1 cellular context compared by ENCODE assay signal in the genomic region with DNA sequence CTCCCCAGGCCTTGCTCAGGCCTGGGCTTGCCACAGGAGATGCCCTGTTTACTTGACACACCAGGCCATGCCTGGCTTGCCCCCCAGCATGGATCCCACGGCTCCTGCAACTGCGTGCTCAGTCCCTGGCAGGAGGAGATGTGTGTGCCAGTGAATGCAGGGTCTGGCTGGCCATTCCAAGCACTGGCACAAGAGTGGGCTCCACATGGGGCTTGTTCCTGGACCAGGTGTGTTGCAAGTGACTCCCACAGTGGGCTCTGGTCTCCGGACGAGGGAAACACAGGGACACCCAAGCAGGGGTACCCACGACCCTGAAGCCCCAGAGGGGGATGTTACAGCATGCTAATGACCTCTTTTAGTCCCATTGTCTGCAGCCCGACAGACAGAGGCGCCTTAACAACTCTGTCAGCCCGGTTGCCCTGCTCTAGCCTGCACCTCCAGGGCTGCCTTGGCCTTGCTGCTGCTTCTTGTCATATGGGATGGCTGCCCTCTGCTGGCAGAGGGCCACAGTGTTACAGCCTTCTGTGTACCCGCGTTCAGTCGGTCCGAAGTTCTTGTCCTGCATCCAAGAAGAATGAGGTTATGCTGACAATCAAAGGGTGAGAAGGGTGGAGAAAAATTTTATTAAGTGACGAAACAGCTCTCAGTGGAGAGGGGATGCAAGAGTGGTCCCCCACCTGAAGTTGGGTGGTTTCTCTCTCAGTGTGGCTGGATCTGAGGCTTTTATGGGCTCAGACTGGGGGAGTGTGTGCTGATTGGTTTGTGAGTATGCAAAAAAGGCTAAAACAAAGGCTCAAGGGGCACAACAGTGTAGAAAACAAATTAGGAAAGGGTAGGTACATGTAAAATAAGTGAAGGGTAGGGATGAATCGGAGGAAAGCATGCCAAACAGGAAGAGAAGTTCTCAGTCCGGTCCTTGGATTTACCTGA.
A peak's percentile ranks its signal among the peaks of the same experiment; 100 is the strongest.
TF ChIP-seq lines count a peak whose summit lies in the region.

No MANE protein-coding gene starts in this region.

TF ChIP-seq in HepG2, 621 proteins besides CTCF, POLR2A, EP300 and RAD21 (continued from another document and continues in another):
- TF ChIP-seq ZNF644 (CRISPR knock-in tag; IDR thresholded peaks at IDR 0.05; ENCODE audit: low read depth): 0 out of 2 replicates have a peak, but pooled peaks have one; percentile 20
- 0 out of 2 replicates have a peak, but pooled peaks have one; percentile 39 for TF ChIP-seq ZKSCAN8 (CRISPR knock-in tag; IDR thresholded peaks at IDR 0.05; ENCODE audit: borderline replicate concordance)
- peak; percentile 79 for TF ChIP-seq XRCC5 (optimal IDR thresholded peaks at IDR 0.05; ENCODE audit: low read length)
- TF ChIP-seq NFKB2 (CRISPR knock-in tag; IDR thresholded peaks at IDR 0.05; ENCODE audit: borderline replicate concordance): peak; percentile 49; the same call in 1 of the 2 replicates
- TF ChIP-seq, protein P1, sequence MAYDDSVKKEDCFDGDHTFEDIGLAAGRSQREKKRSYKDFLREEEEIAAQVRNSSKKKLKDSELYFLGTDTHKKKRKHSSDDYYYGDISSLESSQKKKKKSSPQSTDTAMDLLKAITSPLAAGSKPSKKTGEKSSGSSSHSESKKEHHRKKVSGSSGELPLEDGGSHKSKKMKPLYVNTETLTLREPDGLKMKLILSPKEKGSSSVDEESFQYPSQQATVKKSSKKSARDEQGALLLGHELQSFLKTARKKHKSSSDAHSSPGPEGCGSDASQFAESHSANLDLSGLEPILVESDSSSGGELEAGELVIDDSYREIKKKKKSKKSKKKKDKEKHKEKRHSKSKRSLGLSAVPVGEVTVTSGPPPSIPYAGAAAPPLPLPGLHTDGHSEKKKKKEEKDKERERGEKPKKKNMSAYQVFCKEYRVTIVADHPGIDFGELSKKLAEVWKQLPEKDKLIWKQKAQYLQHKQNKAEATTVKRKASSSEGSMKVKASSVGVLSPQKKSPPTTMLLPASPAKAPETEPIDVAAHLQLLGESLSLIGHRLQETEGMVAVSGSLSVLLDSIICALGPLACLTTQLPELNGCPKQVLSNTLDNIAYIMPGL (CRISPR knock-in tag; IDR thresholded peaks at IDR 0.05; ENCODE audit: borderline replicate concordance in 1 of 2, low read depth in 1 of 2): peak; percentile 58 to 76; a peak in 2 of 4 replicates
- peak; percentile 87 for TF ChIP-seq ZNF230 (CRISPR knock-in tag; IDR thresholded peaks at IDR 0.05)
- TF ChIP-seq CREM (IDR thresholded peaks at IDR 0.05): no peak
- no peak for TF ChIP-seq CREM (CRISPR knock-in tag; IDR thresholded peaks at IDR 0.05)
- 0 out of 2 replicates have a peak, but pooled peaks have one; percentile 18 for TF ChIP-seq MNT (IDR thresholded peaks at IDR 0.05)
- TF ChIP-seq SMYD3 (CRISPR knock-in tag; IDR thresholded peaks at IDR 0.05): no peak
- peak; percentile 45; the same call in 1 of the 2 replicates for TF ChIP-seq ZNF891 (CRISPR knock-in tag; IDR thresholded peaks at IDR 0.05)
- TF ChIP-seq ZNF430 (CRISPR knock-in tag; IDR thresholded peaks at IDR 0.05): no peak
- TF ChIP-seq SP1 (IDR thresholded peaks at IDR 0.05): no peak
- no peak for TF ChIP-seq SP1 (CRISPR knock-in tag; IDR thresholded peaks at IDR 0.05)
- TF ChIP-seq ARID5B (CRISPR knock-in tag; IDR thresholded peaks at IDR 0.05): peak; percentile 37; the same call in 1 of the 2 replicates
- TF ChIP-seq ARNT2 (CRISPR knock-in tag; IDR thresholded peaks at IDR 0.05; ENCODE audit: low read depth): peak; percentile 46; the same call in 1 of the 2 replicates
- TF ChIP-seq TBX2 (CRISPR knock-in tag; IDR thresholded peaks at IDR 0.05; ENCODE audit: borderline replicate concordance): peak; percentile 29; the same call in 1 of the 2 replicates
- 0 out of 2 replicates have a peak, but pooled peaks have one; percentile 40 for TF ChIP-seq TARDBP (CRISPR knock-in tag; IDR thresholded peaks at IDR 0.05)
- TF ChIP-seq ZNF383 (CRISPR knock-in tag; IDR thresholded peaks at IDR 0.05; ENCODE audit: borderline replicate concordance): no peak
- no peak for TF ChIP-seq ZFP1 (CRISPR knock-in tag; IDR thresholded peaks at IDR 0.05)
- TF ChIP-seq GATAD1 (CRISPR knock-in tag; IDR thresholded peaks at IDR 0.05): peak; percentile 53; the same call in 1 of the 2 replicates
- TF ChIP-seq, protein P2, sequence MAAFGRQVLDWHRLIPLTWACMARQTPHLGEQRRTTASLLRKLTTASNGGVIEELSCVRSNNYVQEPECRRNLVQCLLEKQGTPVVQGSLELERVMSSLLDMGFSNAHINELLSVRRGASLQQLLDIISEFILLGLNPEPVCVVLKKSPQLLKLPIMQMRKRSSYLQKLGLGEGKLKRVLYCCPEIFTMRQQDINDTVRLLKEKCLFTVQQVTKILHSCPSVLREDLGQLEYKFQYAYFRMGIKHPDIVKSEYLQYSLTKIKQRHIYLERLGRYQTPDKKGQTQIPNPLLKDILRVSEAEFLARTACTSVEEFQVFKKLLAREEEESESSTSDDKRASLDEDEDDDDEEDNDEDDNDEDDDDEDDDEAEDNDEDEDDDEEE (CRISPR knock-in tag; IDR thresholded peaks at IDR 0.05): no peak
- TF ChIP-seq FOXP1 (IDR thresholded peaks at IDR 0.05): no peak
- no peak for TF ChIP-seq FOXP1 (CRISPR knock-in tag; IDR thresholded peaks at IDR 0.05)
- peak; percentile 45; the same call in 1 of the 2 replicates for TF ChIP-seq ELF3 (CRISPR knock-in tag; IDR thresholded peaks at IDR 0.05)
- TF ChIP-seq DRAP1 (CRISPR knock-in tag; IDR thresholded peaks at IDR 0.05): peak; percentile 52; the same call in 1 of the 2 replicates
- TF ChIP-seq, protein P3, sequence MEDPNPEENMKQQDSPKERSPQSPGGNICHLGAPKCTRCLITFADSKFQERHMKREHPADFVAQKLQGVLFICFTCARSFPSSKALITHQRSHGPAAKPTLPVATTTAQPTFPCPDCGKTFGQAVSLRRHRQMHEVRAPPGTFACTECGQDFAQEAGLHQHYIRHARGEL (CRISPR knock-in tag; IDR thresholded peaks at IDR 0.05): no peak
- no peak for TF ChIP-seq ZHX1 (CRISPR knock-in tag; IDR thresholded peaks at IDR 0.05; ENCODE audit: low read depth)
- peak; percentile 57; the same call in 1 of the 2 replicates for TF ChIP-seq CBX5 (CRISPR knock-in tag; IDR thresholded peaks at IDR 0.05; ENCODE audit: borderline replicate concordance)
- peak; percentile 53; the same call in 1 of the 2 replicates for TF ChIP-seq ZNF605 (CRISPR knock-in tag; IDR thresholded peaks at IDR 0.05)
- peak; percentile 67; the same call in 1 of the 2 replicates for TF ChIP-seq HNF4G (IDR thresholded peaks at IDR 0.05; ENCODE audit: borderline replicate concordance, low read depth, low read length)
- no peak for TF ChIP-seq HNF4G (CRISPR knock-in tag; IDR thresholded peaks at IDR 0.05; ENCODE audit: borderline replicate concordance, low read depth)
- no peak for TF ChIP-seq NBN (conservative IDR thresholded peaks at IDR 0.05)
- TF ChIP-seq ZNF225 (CRISPR knock-in tag; IDR thresholded peaks at IDR 0.05): peak; percentile 79; the same call in 1 of the 2 replicates
- 0 out of 2 replicates have a peak, but pooled peaks have one; percentile 63 for TF ChIP-seq NRL (CRISPR knock-in tag; IDR thresholded peaks at IDR 0.05; ENCODE audit: borderline replicate concordance)
- TF ChIP-seq ZNF142 (CRISPR knock-in tag; IDR thresholded peaks at IDR 0.05): no peak
- TF ChIP-seq ZNF724P (CRISPR knock-in tag; IDR thresholded peaks at IDR 0.05; ENCODE audit: borderline replicate concordance): 0 out of 2 replicates have a peak, but pooled peaks have one; percentile 20
- TF ChIP-seq ZNF792 (CRISPR knock-in tag; IDR thresholded peaks at IDR 0.05): no peak
- TF ChIP-seq RELA (CRISPR knock-in tag; IDR thresholded peaks at IDR 0.05): peak; percentile 77; the same call in 1 of the 2 replicates
- TF ChIP-seq NCOR1 (IDR thresholded peaks at IDR 0.05; ENCODE audit: borderline replicate concordance, low read length): no peak
